In genomic region chr2:86441392-86441788, GRCh38 we compare ENCODE assay signal across 8 cellular contexts. TPM values are rescaled to one million over a fixed set of nuclear protein-coding genes. Genes with fewer than 3 reads are reported as not detected.
DNase-seq lines count a peak whose midpoint lies in the region; ATAC-seq and TF ChIP-seq lines count a peak whose summit lies in the region.

No MANE protein-coding gene starts in this region.

- H3K9me3 ChIP-seq in lower lobe of right lung: peaks cover 19% of the 10 kb centered on the region

- H3K36me3 ChIP-seq in lower lobe of right lung: peaks cover 33% of the 10 kb centered on the region

- H3K27me3 ChIP-seq in lower lobe of right lung (ENCODE audit: low read depth): no peaks in the 10 kb centered on the region

- H3K4me3 ChIP-seq in GM12865 (ENCODE audit: low read depth, low read length) (peak overlapping the region; percentile 93), lower lobe of right lung (peak overlapping the region; percentile 86)

- intact Hi-C loops in lower lobe of right lung (cut with DNase I): no loop called here

- H3K27ac ChIP-seq in adipose tissue (ENCODE audit: low read depth, low read length): peak overlapping the region; percentile 89
- peak overlapping the region; percentile 97 for H3K27ac ChIP-seq in lower lobe of right lung

- WGBS in adipose tissue, 3 donors: 1% methylated on average over 35 to 49 of the region's 49 CpGs

- ATAC-seq in HG02840 (IDR thresholded peaks at IDR 0.05; ENCODE audit: low FRiP score, unreplicated experiment) (peak; percentile 28), lower lobe of right lung (no peak)

- DNase-seq in GM12865 (ENCODE audit: low read depth) (no peak), lower lobe of right lung (no peak), OCI-M2 (lab: John Stamatoyannopoulos, UW; ENCODE audit: unreplicated experiment) (no peak), AG20443 (ENCODE audit: low spot score) (no peak), NCI-H774 (lab: John Stamatoyannopoulos, UW) (no peak), KG1 (lab: John Stamatoyannopoulos, UW) (no peak)

- H3K4me1 ChIP-seq in lower lobe of right lung: peaks cover 39% of the 10 kb centered on the region

- no peak for TF ChIP-seq CTCF in GM12865 (IDR thresholded peaks at IDR 0.05; ENCODE audit: insufficient read depth, low read depth, low read length, missing control alignments)
- no peak for TF ChIP-seq CTCF in lower lobe of right lung (IDR thresholded peaks at IDR 0.05)

RNA-seq across cellular contexts. Expression of gene KDM3A, which starts 0.2 kb away (rescaled TPM):
- polyA plus RNA-seq in adipose tissue: 10 to 100 TPM; 10.3 to 15.1 (median 14.6) TPM
- total RNA-seq in lower lobe of right lung: 55.8 TPM
